Comparison of ENCODE assay signal across 23 cellular contexts in genomic region chr1:174451408-174451807, GRCh38. TPM values are rescaled to one million over a fixed set of nuclear protein-coding genes. Genes with fewer than 3 reads are reported as not detected.
A peak's percentile ranks its signal among the peaks of the same experiment; 100 is the strongest.
DNase-seq lines count a peak whose midpoint lies in the region; ATAC-seq, FAIRE-seq and TF ChIP-seq lines count a peak whose summit lies in the region.
"Had no signal": no experiment of that assay in that cellular context is flagged by ENCODE, and none has a peak within 500 bp of the region (broad histone marks: within the 10 kb centered on the region; RNA-seq: fewer than 3 reads in every experiment).

No MANE protein-coding gene starts in this region.

- H4K20me1 ChIP-seq in GM23338 (replicated peaks; ENCODE audit: insufficient read depth) (no peaks in the 10 kb centered on the region), GM23248 (ENCODE audit: insufficient read depth) (no peaks in the 10 kb centered on the region)

- peaks cover 12% of the 10 kb centered on the region for H3K4me1 Mint-ChIP-seq in GM23338
- H3K4me1 Mint-ChIP-seq: B cell had no signal

- intact Hi-C loops in sciatic nerve (cut with DNase I), result no loop called here

- DNase-seq in GM23338 (ENCODE audit: low spot score), result peak; percentile 40
- peak; percentile 29 for DNase-seq in SK-MEL-5 (ENCODE audit: low read depth, low spot score)
- DNase-seq in iPS-NIHi7 (ENCODE audit: extremely low spot score), result peak; percentile 23
- DNase-seq in sciatic nerve (ENCODE audit: low spot score), result no peak
- no peak for DNase-seq in GM23248
- DNase-seq in RCC 7860 (ENCODE audit: low spot score), result no peak
- DNase-seq: C1 segment of cervical spinal cord; Caco-2; CD4-positive, CD25-positive, alpha-beta regulatory T cell; DMS153; DMS79; GDM1 had no signal

- H3K27ac Mint-ChIP-seq in GM23338, result no peak overlapping the region
- H3K27ac Mint-ChIP-seq: B cell; CD4-positive, CD25-positive, alpha-beta regulatory T cell had no signal

- no peak overlapping the region for H3K4me3 Mint-ChIP-seq in GM23338
- H3K4me3 Mint-ChIP-seq: B cell; CD4-positive, CD25-positive, alpha-beta regulatory T cell had no signal

- no peaks in the 10 kb centered on the region for H3K9me3 Mint-ChIP-seq in GM23338
- H3K9me3 Mint-ChIP-seq: CD4-positive, CD25-positive, alpha-beta regulatory T cell had no signal

- no peak overlapping the region for H3K4me3 ChIP-seq in GM23338
- H3K4me3 ChIP-seq in GM23248, result no peak overlapping the region

- H3K4me1 ChIP-seq in GM23338 (ENCODE audit: insufficient read depth) (0 out of 2 replicates have a peak, but pooled peaks cover 4% of the 10 kb centered on the region), GM23248 (ENCODE audit: insufficient read depth) (no peaks in the 10 kb centered on the region)
- H3K4me1 ChIP-seq: Caco-2 had no signal

- no peaks in the 10 kb centered on the region for H3K9me3 ChIP-seq in GM23248 (ENCODE audit: low read depth)
- H3K9me3 ChIP-seq: Caco-2 had no signal

- H3K9ac ChIP-seq in GM23248, result no peak overlapping the region
- H3K9ac ChIP-seq: KMS-11 had no signal

- in situ Hi-C loops in SK-MEL-5 (cut with HindIII; ENCODE audit: low pct_unique_long_range_greater_than_20kb, low sequenced_read_pairs) (no loop called here), GM23248 (cut with MboI) (no loop called here)

- H3K27ac ChIP-seq in GM23338 (ENCODE audit: low read depth), result no peak overlapping the region
- no peak overlapping the region for H3K27ac ChIP-seq in GM23248
- H3K27ac ChIP-seq: HL-60, KMS-11 had no signal

- H3F3A ChIP-seq in GM23338 (replicated peaks; ENCODE audit: low read depth) (no peaks in the 10 kb centered on the region), GM23248 (ENCODE audit: insufficient read depth) (no peaks in the 10 kb centered on the region)

- no peaks in the 10 kb centered on the region for H3K36me3 Mint-ChIP-seq in GM23338 (ENCODE audit: low read depth)

- H3K27me3 ChIP-seq in GM23338 (ENCODE audit: insufficient read depth), result no peaks in the 10 kb centered on the region
- H3K27me3 ChIP-seq in GM23248 (replicated peaks; ENCODE audit: insufficient read depth), result no peaks in the 10 kb centered on the region

- H3K9me2 ChIP-seq in GM23338 (ENCODE audit: insufficient read depth) (no peaks in the 10 kb centered on the region), GM23248 (ENCODE audit: insufficient read depth) (no peaks in the 10 kb centered on the region)

- TF ChIP-seq CTCF in GM23338 (conservative IDR thresholded peaks at IDR 0.05; ENCODE audit: low read depth in 2 of 2), result peak; percentile 54 to 55

- H3K79me2 ChIP-seq in GM23338 (replicated peaks; ENCODE audit: insufficient read depth) (no peaks in the 10 kb centered on the region), GM23248 (ENCODE audit: insufficient read depth) (no peaks in the 10 kb centered on the region)

- H3K4me2 ChIP-seq in GM23338 (no peak overlapping the region), GM23248 (ENCODE audit: unreplicated experiment) (no peak overlapping the region)
- H3K4me2 ChIP-seq: KMS-11 had no signal

- H2AFZ ChIP-seq in GM23338 (no peak overlapping the region), GM23248 (no peak overlapping the region)

- H3K27me3 Mint-ChIP-seq in GM23338 (ENCODE audit: insufficient read depth, low read depth, poor library complexity), result peaks cover 3% of the 10 kb centered on the region
- H3K27me3 Mint-ChIP-seq: B cell; CD4-positive, CD25-positive, alpha-beta regulatory T cell had no signal

- FAIRE-seq in RCC 7860 (lab: Jason Lieb, UNC), result no peak
- FAIRE-seq: GM12892, GM18507 had no signal

- H3K36me3 ChIP-seq in GM23338 (ENCODE audit: insufficient read depth) (no peaks in the 10 kb centered on the region), GM23248 (ENCODE audit: low read depth) (no peaks in the 10 kb centered on the region)

- 81 to 84% methylated on average over 6 of the region's 6 CpGs for WGBS in GM23248 (ENCODE audit: low coverage in 1 of 2, low lambda C conversion rate in 2 of 2, missing lambda C conversion rate in 2 of 2), 2 experiments

- ATAC-seq in GM23338 (peak; percentile 50; the same call in 2 of the 3 replicates), HG02678 (IDR thresholded peaks at IDR 0.05; ENCODE audit: unreplicated experiment) (no peak), sciatic nerve (no peak)
- ATAC-seq: HCT116 had no signal

TF ChIP-seq in GM23338, 12 proteins besides CTCF, POLR2A, EP300 and RAD21 (continues in another document):
- TF ChIP-seq ZNF462 (CRISPR knock-in tag; IDR thresholded peaks at IDR 0.05), result no peak

RNA-seq across cellular contexts. Expression of gene GPR52, which starts 3.6 kb away (rescaled TPM):
- total RNA-seq in GM23338 (2014; rRNA removed; shearing (Covaris generic)), result 0.66 and 1.6 TPM in 2 replicates
- polyA plus RNA-seq in GM23338 (2016; fragmentation: Nextera tagmentation; extraction: Ambion mirVana) (not detected in 2 replicates), GM23248 (2016; fragmentation: Nextera tagmentation; extraction: Ambion mirVana) (not detected in 2 replicates)
- total RNA-seq in SK-MEL-5 (2014; rRNA removed; shearing (Covaris generic)), result 0.19 TPM in 1 of 2 replicates, not detected in the other
- 0.25 TPM in 1 of 2 replicates, not detected in the other for polyA plus RNA-seq in SK-MEL-5 (2015; cell fraction: cytosol; rRNA removed)
- polyA plus RNA-seq in SK-MEL-5 (2015; cell fraction: nucleus; rRNA removed), result 0.93 TPM in 1 of 2 replicates, not detected in the other
- total RNA-seq in sciatic nerve, result 4.6 TPM
- not detected in 2 replicates for total RNA-seq in GM23248 (2014; rRNA removed; shearing (Covaris generic))
- total RNA-seq: A172, Daoy, H4, HT1080 had no signal
- polyA plus RNA-seq: CD4-positive, CD25-positive, alpha-beta regulatory T cell had no signal

Comparison
In these comparisons a context has a peak if more than half of its experiments do, and no peak if none do; other contexts are left out.
1. DNase-seq: peak in GM23338 (single experiment), SK-MEL-5 (single experiment) and iPS-NIHi7 (single experiment); none in sciatic nerve (single experiment), GM23248 (single experiment) and RCC 7860 (single experiment).